18 cellular contexts compared by ENCODE assay signal in the genomic region with DNA sequence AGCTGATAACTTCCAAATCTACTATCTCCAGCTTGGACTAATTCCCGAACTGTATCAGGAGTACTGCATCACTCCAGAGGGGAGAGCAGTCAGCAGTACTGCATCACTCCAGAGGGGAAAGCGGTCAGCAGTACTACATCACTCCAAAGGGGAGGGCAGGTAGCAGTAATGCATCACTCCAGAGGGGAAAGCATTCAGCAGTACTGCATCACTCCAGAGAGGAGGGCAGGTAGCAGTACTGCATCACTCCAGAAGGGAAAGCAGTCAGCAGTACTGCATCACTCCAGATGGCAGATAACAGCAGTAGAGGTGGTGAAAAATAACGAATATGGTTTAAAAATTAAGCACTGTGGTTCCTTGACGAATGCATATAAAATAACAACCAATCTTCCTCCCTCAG.
"Had no signal": no experiment of that assay in that cellular context is flagged by ENCODE, and none has a peak within 500 bp of the region (broad histone marks: within the 10 kb centered on the region; RNA-seq: fewer than 3 reads in every experiment).

No MANE protein-coding gene starts in this region.

- ATAC-seq: activated T-cell treated with anti-CD3 and anti-CD28 coated beads, Interleukin-2, amount 50 U/mL, for 4 hours; esophagus mucosa; gastroesophageal sphincter; heart right ventricle; sciatic nerve; upper lobe of right lung had no signal

- H3K4me2 ChIP-seq: smooth muscle cell had no signal

- H3K4me3 ChIP-seq: gastroesophageal sphincter, heart right ventricle, ovary, smooth muscle cell, upper lobe of right lung had no signal

- H3K9me3 ChIP-seq: gastroesophageal sphincter, heart right ventricle, ovary, upper lobe of right lung had no signal

- DNase-seq: activated CD4-positive, alpha-beta memory T cell treated with anti-CD3 and anti-CD28 coated beads for 36 hours; activated effector memory CD4-positive, alpha-beta T cell treated with Interleukin-2 at 50 U/mL for 16 hours; activated naive CD4-positive, alpha-beta T cell treated with anti-CD3 and anti-CD28 coated beads, Interleukin-2, amount 50 U/mL, for 16 hours; activated T-cell treated with anti-CD3 and anti-CD28 coated beads, Interleukin-2, amount 50 U/mL, for 4 hours; cerebellar nuclear complex; cortex of kidney; heart right ventricle; immature natural killer cell; natural killer cell; ovary; stimulated activated CD4-positive, alpha-beta T cell treated with anti-CD3 and anti-CD28 coated beads, Interleukin-4, amount 100 ng/mL, for 1 hour; T-helper 2 cell; upper lobe of right lung; WERI-Rb-1 had no signal

- H3K36me3 ChIP-seq: ovary had no signal

- H3K4me1 ChIP-seq: upper lobe of right lung had no signal

- H3K4me3 Mint-ChIP-seq: activated CD4-positive, alpha-beta memory T cell treated with anti-CD3 and anti-CD28 coated beads for 36 hours; activated T-cell treated with anti-CD3 and anti-CD28 coated beads, Interleukin-2, amount 50 U/mL, for 4 hours; immature natural killer cell; natural killer cell had no signal

- H3K9me3 Mint-ChIP-seq: activated CD4-positive, alpha-beta memory T cell treated with anti-CD3 and anti-CD28 coated beads for 36 hours; activated T-cell treated with anti-CD3 and anti-CD28 coated beads, Interleukin-2, amount 50 U/mL, for 4 hours; immature natural killer cell; natural killer cell had no signal

- H3K27ac Mint-ChIP-seq: activated CD4-positive, alpha-beta memory T cell treated with anti-CD3 and anti-CD28 coated beads for 36 hours; immature natural killer cell; natural killer cell had no signal

- H3K27me3 Mint-ChIP-seq: activated CD4-positive, alpha-beta memory T cell treated with anti-CD3 and anti-CD28 coated beads for 36 hours had no signal

- H3K27ac ChIP-seq: gastroesophageal sphincter, heart right ventricle, ovary, upper lobe of right lung, WERI-Rb-1 had no signal

- H3K27me3 ChIP-seq: gastroesophageal sphincter, heart right ventricle, ovary, upper lobe of right lung had no signal
